15 cellular contexts compared by ENCODE assay signal in the genomic region with DNA sequence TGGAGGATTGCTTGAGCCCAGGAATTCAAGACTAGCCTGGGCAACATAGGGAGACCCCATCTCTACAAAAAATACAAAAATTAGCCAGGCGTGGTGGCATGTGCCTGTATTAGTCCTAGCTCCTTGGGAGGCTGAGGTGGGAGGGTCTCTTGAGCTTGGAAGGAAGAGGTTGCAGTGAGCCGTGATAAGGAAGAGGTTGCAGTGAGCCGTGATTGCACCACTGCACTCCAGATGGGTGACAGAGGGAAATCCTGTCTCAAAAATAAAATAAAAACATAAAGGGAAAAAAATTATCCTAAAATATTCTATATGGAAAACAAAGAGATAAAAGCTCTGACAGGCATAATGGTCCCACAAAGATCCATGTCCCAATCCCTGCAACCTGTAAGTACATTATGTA.
DNase-seq lines count a peak whose midpoint lies in the region; ATAC-seq and TF ChIP-seq lines count a peak whose summit lies in the region.
"Had no signal": no experiment of that assay in that cellular context is flagged by ENCODE, and none has a peak within 500 bp of the region (broad histone marks: within the 10 kb centered on the region; RNA-seq: fewer than 3 reads in every experiment).

No MANE protein-coding gene starts in this region.

- H3K9me3 ChIP-seq in DND-41 (ENCODE audit: insufficient read depth, low read length, severe bottlenecking) (no peaks in the 10 kb centered on the region), WERI-Rb-1 (ENCODE audit: severe bottlenecking) (peaks cover 1% of the 10 kb centered on the region)
- H3K9me3 ChIP-seq: Peyer's patch, prostate gland, suprapubic skin had no signal

- TF ChIP-seq CTCF in DND-41 (IDR thresholded peaks at IDR 0.05; ENCODE audit: borderline replicate concordance, extremely low read depth, low read length, poor library complexity, severe bottlenecking) (no peak), WERI-Rb-1 (IDR thresholded peaks at IDR 0.05; ENCODE audit: low read depth, low read length) (no peak)

- H3K27me3 ChIP-seq in DND-41 (ENCODE audit: insufficient read depth, low read length, poor library complexity) (no peaks in the 10 kb centered on the region), WERI-Rb-1 (ENCODE audit: insufficient read depth, low read depth, severe bottlenecking) (no peaks in the 10 kb centered on the region)
- H3K27me3 ChIP-seq: Peyer's patch, suprapubic skin had no signal

- no peaks in the 10 kb centered on the region for H3K36me3 Mint-ChIP-seq in effector memory CD8-positive, alpha-beta T cell (ENCODE audit: insufficient read depth)

- peak overlapping the region; percentile 51 for H3K27ac ChIP-seq in DND-41 (ENCODE audit: low read length)
- H3K27ac ChIP-seq in WERI-Rb-1 = no peak overlapping the region
- H3K27ac ChIP-seq: prostate gland, suprapubic skin had no signal

- DNase-seq in AML-193 (lab: John Stamatoyannopoulos, UW) (peak; percentile 33 to 43), DND-41 (no peak), Kasumi-1 (lab: John Stamatoyannopoulos, UW) (peak; percentile 75 to 84), WERI-Rb-1 (no peak), DMS 273 treated with DMSO at 0.1 percent for 48 hours (lab: John Stamatoyannopoulos, UW) (no peak), NCI-H2227 treated with DMSO at 0.1 percent for 48 hours (lab: John Stamatoyannopoulos, UW) (no peak)
- no peak for DNase-seq in effector memory CD8-positive, alpha-beta T cell
- DNase-seq: activated effector memory CD4-positive, alpha-beta T cell treated with anti-CD3 and anti-CD28 coated beads, Interleukin-2, amount 50 U/mL, for 16 hours; DMS53; NCI-H1417 treated with DMSO at 0.1 percent for 48 hours; NCI-H446 treated with DMSO at 0.1 percent for 48 hours had no signal

- no peak for ATAC-seq in DND-41 (ENCODE audit: insufficient read depth, low read depth)
- ATAC-seq in effector memory CD8-positive, alpha-beta T cell (replicated peaks) = no peak
- ATAC-seq in GM18907 (IDR thresholded peaks at IDR 0.05; ENCODE audit: unreplicated experiment) = no peak

- H3K4me3 Mint-ChIP-seq in effector memory CD8-positive, alpha-beta T cell = peak overlapping the region; percentile 40 to 60

- H3K27ac Mint-ChIP-seq in effector memory CD8-positive, alpha-beta T cell = peak overlapping the region; percentile 74 to 93

- H3K36me3 ChIP-seq in DND-41 (ENCODE audit: insufficient read depth, low read length) (no peaks in the 10 kb centered on the region), WERI-Rb-1 (no peaks in the 10 kb centered on the region)
- H3K36me3 ChIP-seq: Peyer's patch, prostate gland, suprapubic skin had no signal

- no peaks in the 10 kb centered on the region for H3K79me2 ChIP-seq in DND-41 (ENCODE audit: insufficient read depth, low read length)

- peaks cover 0 to 4% of the 10 kb centered on the region in 2 donors for H3K27me3 Mint-ChIP-seq in effector memory CD8-positive, alpha-beta T cell

- H3K4me1 ChIP-seq in DND-41 (ENCODE audit: insufficient read depth, low read length) = peaks cover 17% of the 10 kb centered on the region
- H3K4me1 ChIP-seq: prostate gland, suprapubic skin had no signal

- H3K4me3 ChIP-seq in DND-41 (ENCODE audit: low read depth in 1 of 2, low read length in 2 of 2) = no peak overlapping the region
- H3K4me3 ChIP-seq in WERI-Rb-1 (ENCODE audit: low read depth, low read length) = no peak overlapping the region
- H3K4me3 ChIP-seq: Peyer's patch, prostate gland, suprapubic skin had no signal

- peak overlapping the region; percentile 62; the same call in 1 of the 2 replicates for H2AFZ ChIP-seq in DND-41 (ENCODE audit: low read depth, low read length)

- H3K9me3 Mint-ChIP-seq in effector memory CD8-positive, alpha-beta T cell = peaks cover 0 to 5% of the 10 kb centered on the region in 2 donors

- H4K20me1 ChIP-seq in DND-41 (ENCODE audit: insufficient read depth, low read length) = no peaks in the 10 kb centered on the region

- no peak overlapping the region for H3K9ac ChIP-seq in DND-41 (ENCODE audit: low read depth, low read length)

- H3K4me2 ChIP-seq in DND-41 (ENCODE audit: insufficient read depth, low read length) = peak overlapping the region; percentile 25; the same call in 1 of the 2 replicates

- peaks cover 18% of the 10 kb centered on the region in 2 donors for H3K4me1 Mint-ChIP-seq in effector memory CD8-positive, alpha-beta T cell (ENCODE audit: low read depth in 2 of 2)

Comparison
In these comparisons a context has a peak if more than half of its experiments do, and no peak if none do; other contexts are left out.
1. DNase-seq: peak in AML-193 (2 of 2) and Kasumi-1 (2 of 2); none in DND-41 (single experiment), effector memory CD8-positive, alpha-beta T cell (0 of 3), WERI-Rb-1 (single experiment), DMS 273 treated with DMSO at 0.1 percent for 48 hours (single experiment) and NCI-H2227 treated with DMSO at 0.1 percent for 48 hours (single experiment).